ENCODE assay signal across 30 cellular contexts in genomic region chr18:37956020-37956419, GRCh38.
"Had no signal": no experiment of that assay in that cellular context is flagged by ENCODE, and none has a peak within 500 bp of the region (broad histone marks: within the 10 kb centered on the region; RNA-seq: fewer than 3 reads in every experiment).

No MANE protein-coding gene starts in this region.

- H3K4me1 ChIP-seq: esophagus muscularis mucosa, foreskin keratinocyte, gastrocnemius medialis, heart left ventricle had no signal

- FAIRE-seq: astrocyte, bronchial epithelial cell, colon had no signal

- H3K27me3 ChIP-seq: brain microvascular endothelial cell, esophagus muscularis mucosa, foreskin keratinocyte, gastrocnemius medialis, heart left ventricle, hepatocyte had no signal

- H3K36me3 ChIP-seq: brain microvascular endothelial cell, esophagus muscularis mucosa, gastrocnemius medialis, heart left ventricle, WERI-Rb-1 had no signal

- H3K4me2 ChIP-seq: hepatocyte had no signal

- H3K79me2 ChIP-seq: hepatocyte had no signal

- H2AFZ ChIP-seq: hepatocyte had no signal

- H3K4me3 ChIP-seq: esophagus muscularis mucosa, gastrocnemius medialis, heart left ventricle, hepatocyte had no signal

- H3K27ac ChIP-seq: brain microvascular endothelial cell, esophagus muscularis mucosa, foreskin keratinocyte, gastrocnemius medialis, heart left ventricle, hepatocyte, WERI-Rb-1 had no signal

- H3K9me3 ChIP-seq: gastrocnemius medialis had no signal

- DNase-seq: activated B cell treated with CpG ODN at 0.5 μM for 24 hours; activated CD4-positive, alpha-beta T cell treated with anti-CD3 and anti-CD28 coated beads for 48 hours; activated CD4-positive, alpha-beta T cell treated with anti-CD3 and anti-CD28 coated beads, Interleukin-2, amount 50 U/mL, for 1 hour; activated CD4-positive, alpha-beta T cell treated with anti-CD3 and anti-CD28 coated beads, Interleukin-2, amount 50 U/mL, for 48 hours; activated CD8-positive, alpha-beta memory T cell treated with anti-CD3 and anti-CD28 coated beads for 24 hours; activated CD8-positive, alpha-beta T cell treated with anti-CD3 and anti-CD28 coated beads for 36 hours; activated effector memory CD4-positive, alpha-beta T cell treated with Interleukin-2 at 50 U/mL for 16 hours; activated gamma-delta T cell treated with Interleukin-2 at 50 U/mL for 16 hours; activated naive CD4-positive, alpha-beta T cell treated with anti-CD3 and anti-CD28 coated beads, Interleukin-2, amount 50 U/mL, for 16 hours; activated naive CD4-positive, alpha-beta T cell treated with Interleukin-2 at 50 U/mL for 16 hours; activated T-cell treated with anti-CD3 and anti-CD28 coated beads, Interleukin-2, amount 50 U/mL, for 4 hours; amniotic stem cell; anterior cingulate cortex; brain microvascular endothelial cell; cortex of kidney; dermis blood vessel endothelial cell; effector CD4-positive, alpha-beta T cell; effector memory CD8-positive, alpha-beta T cell; erythroblast; foreskin keratinocyte; gastrocnemius medialis; glutamatergic neuron; heart left ventricle; T1000; WERI-Rb-1 had no signal
